16 cellular contexts compared by ENCODE assay signal in genomic region chrX:129622757-129623301, GRCh38. TPM values are rescaled to one million over a fixed set of nuclear protein-coding genes. Genes with fewer than 3 reads are reported as not detected.
DNase-seq lines count a peak whose midpoint lies in the region; ATAC-seq and TF ChIP-seq lines count a peak whose summit lies in the region.
"Had no signal": no experiment of that assay in that cellular context is flagged by ENCODE, and none has a peak within 500 bp of the region (broad histone marks: within the 10 kb centered on the region; RNA-seq: fewer than 3 reads in every experiment).

No MANE protein-coding gene starts in this region.

- H3K4me3 ChIP-seq in BLaER1, result no peak overlapping the region
- H3K4me3 ChIP-seq in PC-9, result no peak overlapping the region
- H3K4me3 ChIP-seq in mesendoderm (ENCODE audit: low read length), result no peak overlapping the region
- H3K4me3 ChIP-seq in gastrocnemius medialis, result no peak overlapping the region
- no peak overlapping the region for H3K4me3 ChIP-seq in tibial artery
- H3K4me3 ChIP-seq: GM23248, lung had no signal

- no peak overlapping the region for H2BK5ac ChIP-seq in mesendoderm (ENCODE audit: low read length)

- no peak overlapping the region for H2BK120ac ChIP-seq in mesendoderm (ENCODE audit: low read depth, low read length)

- H3K9me3 ChIP-seq in BLaER1 (no peaks in the 10 kb centered on the region), PC-9 (ENCODE audit: insufficient read depth, low read depth) (no peaks in the 10 kb centered on the region), gastrocnemius medialis (no peaks in the 10 kb centered on the region), tibial artery (no peaks in the 10 kb centered on the region)
- H3K9me3 ChIP-seq: neutrophil, SK-N-SH had no signal

- H3K9ac ChIP-seq in BLaER1 (peak overlapping the region; percentile 61; the same call in 1 of the 2 replicates), mesendoderm (ENCODE audit: low read length) (no peak overlapping the region)
- H3K9ac ChIP-seq: GM23248, SK-N-SH had no signal

- H3K9me2 ChIP-seq in PC-9 (ENCODE audit: insufficient read depth), result no peaks in the 10 kb centered on the region
- H3K9me2 ChIP-seq: SK-N-SH had no signal

- H4K5ac ChIP-seq in mesendoderm (ENCODE audit: low read length), result no peak overlapping the region

- no peaks in the 10 kb centered on the region for H3K79me1 ChIP-seq in mesendoderm (ENCODE audit: low read length)

- H3K36me3 ChIP-seq in BLaER1 (no peaks in the 10 kb centered on the region), PC-9 (ENCODE audit: low read depth) (no peaks in the 10 kb centered on the region), mesendoderm (ENCODE audit: control insufficient read depth, insufficient read depth, low read length) (no peaks in the 10 kb centered on the region), gastrocnemius medialis (no peaks in the 10 kb centered on the region), tibial artery (no peaks in the 10 kb centered on the region)
- H3K36me3 ChIP-seq: neutrophil had no signal

- DNase-seq in PC-9 (peak; percentile 56 to 79), dermis blood vessel endothelial cell (peak; percentile 97), mesendoderm (peak; percentile 91), gastrocnemius medialis (no peak), tibial artery (no peak), hepatic stellate cell (ENCODE audit: low spot score) (no peak)
- DNase-seq: amygdala; CD4-positive, CD25-positive, alpha-beta regulatory T cell; GM23248; NCI-H1092 treated with DMSO at 0.1 percent for 48 hours; SK-N-SH had no signal

- POLR2A ChIA-PET in PC-9 (lab: Charles Lee; ENCODE audit: unreplicated experiment), result no interaction called here

- no peak for TF ChIP-seq POLR2A in gastrocnemius medialis (IDR thresholded peaks at IDR 0.05)

- H3K4me1 ChIP-seq in BLaER1 (peaks cover 30% of the 10 kb centered on the region), PC-9 (replicated peaks; ENCODE audit: insufficient read depth) (peaks cover 14% of the 10 kb centered on the region), mesendoderm (ENCODE audit: control insufficient read depth, low read depth, low read length) (no peaks in the 10 kb centered on the region), gastrocnemius medialis (no peaks in the 10 kb centered on the region), tibial artery (peaks cover 0 to 5% (median 0%) of the 10 kb centered on the region in 4 donors)

- peak overlapping the region; percentile 75 for H3K27ac ChIP-seq in BLaER1
- H3K27ac ChIP-seq in PC-9, result no peak overlapping the region
- H3K27ac ChIP-seq in mesendoderm (ENCODE audit: low read depth, low read length), result no peak overlapping the region
- H3K27ac ChIP-seq in gastrocnemius medialis, result no peak overlapping the region
- no peak overlapping the region for H3K27ac ChIP-seq in tibial artery
- H3K27ac ChIP-seq: GM23248, neutrophil had no signal

- CTCF ChIA-PET in PC-9 (lab: Charles Lee), result no interaction called here

- in situ Hi-C loops in gastrocnemius medialis (cut with MboI; ENCODE audit: low sequenced_read_pairs in 4 of 4), result loop anchor here (25.0 kb wide), 2 partner anchors 214 to 439 kb away; partner anchors contain the start of gene ZDHHC9 (in 1 of the 4)

- H3K4me2 ChIP-seq in BLaER1, result peak overlapping the region; percentile 61
- no peak overlapping the region for H3K4me2 ChIP-seq in PC-9
- no peak overlapping the region for H3K4me2 ChIP-seq in mesendoderm (ENCODE audit: low read length)
- H3K4me2 ChIP-seq: SK-N-SH had no signal

- H4K20me1 ChIP-seq in BLaER1 (no peaks in the 10 kb centered on the region), PC-9 (ENCODE audit: insufficient read depth) (no peaks in the 10 kb centered on the region)

- TF ChIP-seq CTCF in PC-9 (conservative IDR thresholded peaks at IDR 0.05), result no peak
- no peak for TF ChIP-seq CTCF in gastrocnemius medialis (IDR thresholded peaks at IDR 0.05 in 4 of 5, conservative IDR thresholded peaks at IDR 0.05 in 1 of 5)
- TF ChIP-seq CTCF in tibial artery (IDR thresholded peaks at IDR 0.05), result no peak

- H2AFZ ChIP-seq in PC-9, result no peak overlapping the region
- H2AFZ ChIP-seq: GM23248 had no signal

- no peak overlapping the region for H3K56ac ChIP-seq in mesendoderm (ENCODE audit: low read length)

- ATAC-seq in gastrocnemius medialis, result no peak
- no peak for ATAC-seq in GM21515 (IDR thresholded peaks at IDR 0.05; ENCODE audit: unreplicated experiment)

- H3K23ac ChIP-seq in mesendoderm (ENCODE audit: low read length), result no peak overlapping the region

- H3K79me2 ChIP-seq in PC-9 (ENCODE audit: low read depth) (no peaks in the 10 kb centered on the region), mesendoderm (ENCODE audit: control insufficient read depth, insufficient read depth, low read length) (no peaks in the 10 kb centered on the region)

- H3F3A ChIP-seq in PC-9 (ENCODE audit: insufficient read depth, low read depth), result no peaks in the 10 kb centered on the region

- H3K4ac ChIP-seq in mesendoderm (ENCODE audit: low read depth, low read length), result no peak overlapping the region

- no peak overlapping the region for H3K18ac ChIP-seq in mesendoderm (ENCODE audit: low read length)

- no peak overlapping the region for H2BK15ac ChIP-seq in mesendoderm (replicated peaks; ENCODE audit: low read depth)

- no CpG with 5 or more reads among the region's 10 CpGs for WGBS in mesendoderm (ENCODE audit: extremely low coverage, insufficient coverage, low lambda C conversion rate)

- intact Hi-C loops in PC-9 (cut with micrococcal nuclease; ENCODE audit: unreplicated experiment), result no loop called here
- intact Hi-C loops in gastrocnemius medialis (cut with DNase I; ENCODE audit: low total_unique reads), result no loop called here
- intact Hi-C loops in tibial artery (cut with DNase I; ENCODE audit: low total_unique reads), result no loop called here

- H3K27me3 ChIP-seq in BLaER1, result peaks cover 68% of the 10 kb centered on the region
- no peaks in the 10 kb centered on the region for H3K27me3 ChIP-seq in PC-9 (ENCODE audit: insufficient read depth, low read depth)
- no peaks in the 10 kb centered on the region for H3K27me3 ChIP-seq in mesendoderm (ENCODE audit: insufficient read depth, low read length, poor library complexity)
- no peaks in the 10 kb centered on the region for H3K27me3 ChIP-seq in gastrocnemius medialis
- no peaks in the 10 kb centered on the region for H3K27me3 ChIP-seq in tibial artery
- H3K27me3 ChIP-seq: neutrophil had no signal

- H4K8ac ChIP-seq in mesendoderm (ENCODE audit: low read depth, low read length), result no peak overlapping the region

- H2AK5ac ChIP-seq in mesendoderm (ENCODE audit: low read length), result no peak overlapping the region

- BruUV-seq in PC-9 (replicated peaks; lab: Mats Ljungman, UMichigan), result no TSS peak

RNA-seq across cellular contexts. Expression of gene APLN, which starts 31.9 kb away (rescaled TPM):
- 0.13 TPM in 2 replicates for total RNA-seq in PC-9 (2021)
- total RNA-seq in dermis blood vessel endothelial cell, result 58.9 and 124 TPM in 2 replicates
- 0.86 TPM for polyA plus RNA-seq in mesendoderm (2013, experiment 1 of 2)
- 0.73 TPM for polyA plus RNA-seq in mesendoderm (2013, experiment 2 of 2)
- total RNA-seq in gastrocnemius medialis, result not detected
- total RNA-seq: CD4-positive, CD25-positive, alpha-beta regulatory T cell had no signal
- polyA plus RNA-seq: CD4-positive, CD25-positive, alpha-beta regulatory T cell; IgD-negative memory B cell had no signal

Comparison
In these comparisons a context has a peak if more than half of its experiments do, and no peak if none do; other contexts are left out.
1. DNase-seq: peak in PC-9 (2 of 2), dermis blood vessel endothelial cell (single experiment) and mesendoderm (single experiment); none in gastrocnemius medialis (0 of 2), tibial artery (0 of 2) and hepatic stellate cell (single experiment).
2. RNA of gene APLN, which starts 31.9 kb away (total RNA-seq): 58.9 to 124 TPM in dermis blood vessel endothelial cell; 0.13 TPM in PC-9 and not detected in gastrocnemius medialis; every median in the first group is over 10 times any median in the second.